ENCODE assay signal across 8 cellular contexts in the genomic region with DNA sequence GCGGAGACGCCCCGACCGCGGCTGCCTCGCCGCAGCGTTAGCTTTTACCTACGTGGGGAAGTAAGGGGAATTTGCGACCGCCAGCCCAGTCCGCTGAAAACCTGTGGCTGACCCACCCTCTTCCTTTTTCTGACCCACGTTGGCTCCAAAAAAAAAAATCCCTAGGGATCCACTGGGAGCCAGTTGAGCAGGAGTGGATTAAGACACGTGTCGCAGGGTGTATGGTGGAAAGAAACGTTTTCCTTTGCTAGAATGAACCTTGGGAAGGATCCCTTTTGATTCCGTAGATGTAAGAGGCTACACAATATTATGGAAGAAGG. TPM values are rescaled to one million over a fixed set of nuclear protein-coding genes. Genes with fewer than 3 reads are reported as not detected.
DNase-seq lines count a peak whose midpoint lies in the region; ATAC-seq and TF ChIP-seq lines count a peak whose summit lies in the region.

No MANE protein-coding gene starts in this region.

- ATAC-seq in GM18867 (IDR thresholded peaks at IDR 0.05; ENCODE audit: unreplicated experiment): no peak

- POLR2A ChIA-PET in activated CD4-positive, alpha-beta T cell treated with anti-CD3 and anti-CD28 coated beads, Interleukin-2, amount 10 ng/mL, durations not matched to agents 7 days and 5 days (lab: Charles Lee): no interaction called here

- H3K27ac ChIP-seq in coronary artery (peak overlapping the region; percentile 82 to 96), muscle layer of duodenum (ENCODE audit: low read length) (peak overlapping the region; percentile 95)

- CTCF ChIA-PET in activated CD4-positive, alpha-beta T cell treated with anti-CD3 and anti-CD28 coated beads, Interleukin-2, amount 10 ng/mL, durations not matched to agents 7 days and 5 days (lab: Charles Lee): interaction anchor here (1.4 to 1.6 kb wide), 3 partner anchors 9 to 34 kb away, joined by 3 read pairs; no protein-coding TSS in a partner anchor

- no peak for TF ChIP-seq CTCF in coronary artery (IDR thresholded peaks at IDR 0.05)

- peak overlapping the region; percentile 92 for H3K27ac Mint-ChIP-seq in activated CD4-positive, alpha-beta T cell treated with anti-CD3 and anti-CD28 coated beads, Interleukin-2, amount 10 ng/mL, durations not matched to agents 7 days and 5 days

- no peaks in the 10 kb centered on the region for H3K9me3 Mint-ChIP-seq in activated CD4-positive, alpha-beta T cell treated with anti-CD3 and anti-CD28 coated beads, Interleukin-2, amount 10 ng/mL, durations not matched to agents 7 days and 5 days

- no peaks in the 10 kb centered on the region for H3K27me3 ChIP-seq in muscle layer of duodenum (ENCODE audit: low read depth, low read length)

- peaks cover 20% of the 10 kb centered on the region for H3K36me3 Mint-ChIP-seq in activated CD4-positive, alpha-beta T cell treated with anti-CD3 and anti-CD28 coated beads, Interleukin-2, amount 10 ng/mL, durations not matched to agents 7 days and 5 days (ENCODE audit: low read depth)

- H3K4me3 ChIP-seq in coronary artery: peak overlapping the region; percentile 88
- H3K4me3 ChIP-seq in muscle layer of duodenum (ENCODE audit: low read depth in 1 of 2, low read length in 2 of 2): peak overlapping the region; percentile 93 to 98

- DNase-seq in activated CD4-positive, alpha-beta T cell treated with anti-CD3 and anti-CD28 coated beads, Interleukin-2, amount 10 ng/mL, durations not matched to agents 7 days and 5 days: no peak
- DNase-seq in activated CD4-positive, alpha-beta T cell treated with anti-CD3 and anti-CD28 coated beads for 48 hours: no peak
- peak; percentile 86 for DNase-seq in NCI-H2171 treated with DMSO at 0.1 percent for 48 hours (lab: John Stamatoyannopoulos, UW)
- no peak for DNase-seq in coronary artery (ENCODE audit: low spot score)
- DNase-seq in medulla oblongata (ENCODE audit: extremely low spot score): no peak
- no peak for DNase-seq in NCI-H1694 treated with DMSO at 0.1 percent for 48 hours (lab: John Stamatoyannopoulos, UW)

- H3K9me3 ChIP-seq in muscle layer of duodenum (ENCODE audit: control insufficient read depth in 1 of 2, low read length in 2 of 2): no peaks in the 10 kb centered on the region

- H3K36me3 ChIP-seq in muscle layer of duodenum (ENCODE audit: control insufficient read depth in 1 of 2, insufficient read depth in 2 of 2, low read length in 2 of 2): no peaks in the 10 kb centered on the region

- H3K4me1 ChIP-seq in muscle layer of duodenum (ENCODE audit: control insufficient read depth in 1 of 2, insufficient read depth in 2 of 2, low read length in 2 of 2): peaks cover 0 to 20% of the 10 kb centered on the region in 2 donors

- H3K27me3 Mint-ChIP-seq in activated CD4-positive, alpha-beta T cell treated with anti-CD3 and anti-CD28 coated beads, Interleukin-2, amount 10 ng/mL, durations not matched to agents 7 days and 5 days: no peaks in the 10 kb centered on the region

- H3K4me1 Mint-ChIP-seq in activated CD4-positive, alpha-beta T cell treated with anti-CD3 and anti-CD28 coated beads, Interleukin-2, amount 10 ng/mL, durations not matched to agents 7 days and 5 days: peaks cover 42% of the 10 kb centered on the region

- H3K4me3 Mint-ChIP-seq in activated CD4-positive, alpha-beta T cell treated with anti-CD3 and anti-CD28 coated beads, Interleukin-2, amount 10 ng/mL, durations not matched to agents 7 days and 5 days: peak overlapping the region; percentile 99

RNA-seq across cellular contexts. Expression of a gene that starts 0.6 kb away (rescaled TPM):
- 10 to 100 TPM; 69.5 to 69.7 TPM for total RNA-seq in activated CD4-positive, alpha-beta T cell treated with anti-CD3 and anti-CD28 coated beads, Interleukin-2, amount 10 ng/mL, durations not matched to agents 7 days and 5 days

RNA-seq across cellular contexts. Expression of a gene that starts 29.9 kb away (rescaled TPM):
- total RNA-seq in activated CD4-positive, alpha-beta T cell treated with anti-CD3 and anti-CD28 coated beads, Interleukin-2, amount 10 ng/mL, durations not matched to agents 7 days and 5 days: 10 to 100 TPM; 20.3 to 23.0 TPM

RNA-seq across cellular contexts. Expression of a gene that starts 50.1 kb away (rescaled TPM):
- not detected for total RNA-seq in activated CD4-positive, alpha-beta T cell treated with anti-CD3 and anti-CD28 coated beads, Interleukin-2, amount 10 ng/mL, durations not matched to agents 7 days and 5 days
